In the genomic region with DNA sequence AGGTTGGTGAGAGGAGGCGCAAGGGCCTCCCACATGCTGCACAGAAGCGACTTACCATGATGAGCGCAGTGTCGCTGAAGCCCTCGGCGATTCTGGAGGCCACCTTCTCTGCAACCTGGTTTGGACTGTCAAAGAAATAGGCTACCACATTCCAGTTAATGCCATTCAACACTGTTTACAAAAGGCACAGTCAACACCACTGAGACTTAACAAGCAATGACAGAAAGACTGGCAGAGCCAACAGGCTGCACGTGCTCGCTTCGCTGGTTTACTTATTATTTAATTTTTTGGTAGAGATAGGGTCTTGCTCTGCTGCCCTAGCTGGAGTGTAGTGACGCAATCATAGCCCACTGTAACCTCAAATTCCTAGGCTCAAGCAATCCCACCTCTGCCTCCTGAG, we compare ENCODE assay signal across 2 cellular contexts.
TF ChIP-seq lines count a peak whose summit lies in the region.

No MANE protein-coding gene starts in this region.

TF ChIP-seq in K562, 482 proteins besides CTCF, POLR2A, EP300 and RAD21:
- TF ChIP-seq NFE2L1 (tag; IDR thresholded peaks at IDR 0.05; ENCODE audit: borderline replicate concordance, low read depth) = no peak
- TF ChIP-seq, protein P1, sequence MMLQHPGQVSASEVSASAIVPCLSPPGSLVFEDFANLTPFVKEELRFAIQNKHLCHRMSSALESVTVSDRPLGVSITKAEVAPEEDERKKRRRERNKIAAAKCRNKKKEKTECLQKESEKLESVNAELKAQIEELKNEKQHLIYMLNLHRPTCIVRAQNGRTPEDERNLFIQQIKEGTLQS (IDR thresholded peaks at IDR 0.05) = 0 out of 2 replicates have a peak, but pooled peaks have one; percentile 7
- TF ChIP-seq, protein P1 (CRISPR knock-in tag; conservative IDR thresholded peaks at IDR 0.05) = no peak

TF ChIP-seq in SK-N-SH, 30 proteins besides CTCF, POLR2A, EP300 and RAD21:
- TF ChIP-seq, protein P2, sequence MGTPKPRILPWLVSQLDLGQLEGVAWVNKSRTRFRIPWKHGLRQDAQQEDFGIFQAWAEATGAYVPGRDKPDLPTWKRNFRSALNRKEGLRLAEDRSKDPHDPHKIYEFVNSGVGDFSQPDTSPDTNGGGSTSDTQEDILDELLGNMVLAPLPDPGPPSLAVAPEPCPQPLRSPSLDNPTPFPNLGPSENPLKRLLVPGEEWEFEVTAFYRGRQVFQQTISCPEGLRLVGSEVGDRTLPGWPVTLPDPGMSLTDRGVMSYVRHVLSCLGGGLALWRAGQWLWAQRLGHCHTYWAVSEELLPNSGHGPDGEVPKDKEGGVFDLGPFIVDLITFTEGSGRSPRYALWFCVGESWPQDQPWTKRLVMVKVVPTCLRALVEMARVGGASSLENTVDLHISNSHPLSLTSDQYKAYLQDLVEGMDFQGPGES (IDR thresholded peaks at IDR 0.05; ENCODE audit: low read depth, low read length) = no peak
- TF ChIP-seq TEAD4 (IDR thresholded peaks at IDR 0.05; ENCODE audit: borderline replicate concordance, insufficient read depth) = no peak
- TF ChIP-seq RFX5 (IDR thresholded peaks at IDR 0.05; ENCODE audit: low read length) = no peak
- TF ChIP-seq, protein P3, sequence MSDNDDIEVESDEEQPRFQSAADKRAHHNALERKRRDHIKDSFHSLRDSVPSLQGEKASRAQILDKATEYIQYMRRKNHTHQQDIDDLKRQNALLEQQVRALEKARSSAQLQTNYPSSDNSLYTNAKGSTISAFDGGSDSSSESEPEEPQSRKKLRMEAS (IDR thresholded peaks at IDR 0.05; ENCODE audit: low read depth) = no peak
- no peak for TF ChIP-seq POLR2AphosphoS5 (IDR thresholded peaks at IDR 0.05; ENCODE audit: low read depth, low read length)
- TF ChIP-seq, protein P4, sequence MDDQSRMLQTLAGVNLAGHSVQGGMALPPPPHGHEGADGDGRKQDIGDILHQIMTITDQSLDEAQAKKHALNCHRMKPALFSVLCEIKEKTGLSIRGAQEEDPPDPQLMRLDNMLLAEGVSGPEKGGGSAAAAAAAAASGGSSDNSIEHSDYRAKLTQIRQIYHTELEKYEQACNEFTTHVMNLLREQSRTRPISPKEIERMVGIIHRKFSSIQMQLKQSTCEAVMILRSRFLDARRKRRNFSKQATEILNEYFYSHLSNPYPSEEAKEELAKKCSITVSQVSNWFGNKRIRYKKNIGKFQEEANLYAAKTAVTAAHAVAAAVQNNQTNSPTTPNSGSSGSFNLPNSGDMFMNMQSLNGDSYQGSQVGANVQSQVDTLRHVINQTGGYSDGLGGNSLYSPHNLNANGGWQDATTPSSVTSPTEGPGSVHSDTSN (IDR thresholded peaks at IDR 0.05) = no peak
- TF ChIP-seq JUND (IDR thresholded peaks at IDR 0.05) = no peak
TF ChIP-seq in SK-N-SH: peak in this region for 0.
